ENCODE assay signal across 8 cellular contexts in the genomic region with DNA sequence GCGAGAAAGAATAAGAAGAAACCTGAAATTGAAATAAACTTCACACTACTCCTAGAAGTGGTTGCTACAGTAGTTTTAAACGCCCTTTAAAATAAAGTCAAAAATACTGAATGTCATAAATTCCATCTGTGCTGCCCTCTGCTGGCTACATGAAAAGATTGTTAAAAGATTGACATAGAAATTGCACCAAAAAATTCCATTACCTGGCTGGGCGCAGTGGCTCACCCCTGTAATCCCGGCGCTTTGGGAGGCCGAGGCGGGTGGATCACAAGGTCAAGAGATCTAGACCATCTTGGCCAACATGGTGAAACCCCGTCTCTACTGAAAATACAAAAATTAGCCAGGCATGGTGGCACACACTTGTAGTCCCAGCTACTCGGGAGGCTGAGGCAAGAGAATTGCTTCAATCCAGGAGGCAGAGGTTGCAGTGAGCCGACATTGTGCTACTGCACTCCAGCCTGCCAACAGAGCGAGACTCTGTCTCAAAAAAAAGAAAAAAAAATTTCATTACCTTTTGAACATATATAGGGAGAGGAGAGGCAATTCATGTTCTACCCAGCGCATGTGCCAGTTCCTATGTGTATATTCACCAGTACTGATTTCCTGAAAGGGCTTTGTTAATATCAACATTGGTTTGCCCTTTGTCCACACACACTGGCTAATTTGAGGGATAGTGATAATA.
DNase-seq lines count a peak whose midpoint lies in the region; ATAC-seq and TF ChIP-seq lines count a peak whose summit lies in the region.

No MANE protein-coding gene starts in this region.

- H2AFZ ChIP-seq in MM.1S (ENCODE audit: low read length), result no peak overlapping the region

- TF ChIP-seq CTCF in MM.1S (IDR thresholded peaks at IDR 0.05; ENCODE audit: low read length), result peak; percentile 53

- H3K9me3 ChIP-seq in MM.1S (replicated peaks; ENCODE audit: insufficient read depth, low read length), result no peaks in the 10 kb centered on the region

- peaks cover 35% of the 10 kb centered on the region for H3F3A ChIP-seq in MM.1S (ENCODE audit: insufficient read depth, low read length)

- H3K36me3 ChIP-seq in MM.1S (replicated peaks; ENCODE audit: insufficient read depth, low read length), result no peaks in the 10 kb centered on the region

- DNase-seq in NCI-H2081 (lab: John Stamatoyannopoulos, UW) (peak; percentile 22 to 31), NCI-H2081 treated with DMSO at 0.1 percent for 48 hours (lab: John Stamatoyannopoulos, UW) (no peak), MM.1S (peak; percentile 61), glomerular visceral epithelial cell (ENCODE audit: extremely low spot score) (peak; percentile 45)
- peak; percentile 42 for DNase-seq in activated naive CD4-positive, alpha-beta T cell treated with Interleukin-2 at 50 U/mL for 16 hours
- DNase-seq in stimulated activated CD4-positive, alpha-beta T cell treated with anti-CD3 and anti-CD28 coated beads, Interleukin-4, amount 100 ng/mL, for 24 hours, result peak; percentile 71

- H3K4me3 ChIP-seq in MM.1S (ENCODE audit: low read length), result no peak overlapping the region

- H3K27ac ChIP-seq in MM.1S (ENCODE audit: low read length), result peak overlapping the region; percentile 98; the same call in 1 of the 2 replicates

- no peaks in the 10 kb centered on the region for H3K9me2 ChIP-seq in MM.1S (replicated peaks; ENCODE audit: insufficient read depth, low read length)

- peak overlapping the region; percentile 42; the same call in 1 of the 2 replicates for H3K4me2 ChIP-seq in MM.1S (ENCODE audit: low read depth, low read length)

- H3K27me3 ChIP-seq in MM.1S (replicated peaks; ENCODE audit: insufficient read depth, low read length), result no peaks in the 10 kb centered on the region

- ATAC-seq in GM18868 (IDR thresholded peaks at IDR 0.05; ENCODE audit: unreplicated experiment) (no peak), HG03175 (IDR thresholded peaks at IDR 0.05; ENCODE audit: unreplicated experiment) (no peak)

- no peaks in the 10 kb centered on the region for H4K20me1 ChIP-seq in MM.1S (ENCODE audit: insufficient read depth, low read length)

- H3K79me2 ChIP-seq in MM.1S (ENCODE audit: low read length), result peaks cover 88% of the 10 kb centered on the region

- peaks cover 80% of the 10 kb centered on the region for H3K4me1 ChIP-seq in MM.1S (ENCODE audit: low read length)

- peak overlapping the region; percentile 47 for H3K9ac ChIP-seq in MM.1S (ENCODE audit: low read length)
